In genomic region chr1:110048240-110048639, GRCh38 we compare ENCODE assay signal across 33 cellular contexts. TPM values are rescaled to one million over a fixed set of nuclear protein-coding genes. Genes with fewer than 3 reads are reported as not detected.
"Had no signal": no experiment of that assay in that cellular context is flagged by ENCODE, and none has a peak within 500 bp of the region (broad histone marks: within the 10 kb centered on the region; RNA-seq: fewer than 3 reads in every experiment).

No MANE protein-coding gene starts in this region.

- H3K27me3 ChIP-seq: esophagus squamous epithelium, heart right ventricle, sigmoid colon, tibial nerve had no signal

- ATAC-seq: activated CD4-positive, CD25-positive, alpha-beta regulatory T cell treated with anti-CD3 and anti-CD28 coated beads, Interleukin-2, amount 50 U/mL, for 24 hours; activated T-cell treated with anti-CD3 and anti-CD28 coated beads, Interleukin-2, amount 50 U/mL, for 4 hours; heart right ventricle; stimulated activated memory B cell treated with anti-CD40 and anti-IgM and Interleukin-4, amounts not matched to agents 10 μg/mL and 1 μg/mL and 100 μg/mL, for 72 hours; stimulated activated naive CD8-positive, alpha-beta T cell treated with anti-CD3 and anti-CD28 coated beads, Interleukin-15, amount 100 ng/mL, for 72 hours; T-cell had no signal

- H3K27ac Mint-ChIP-seq: activated naive CD8-positive, alpha-beta T cell; nephron; stimulated activated memory B cell treated with anti-CD40 and anti-IgM and Interleukin-4, amounts not matched to agents 10 μg/mL and 1 μg/mL and 100 μg/mL, for 72 hours; T-cell; T-helper 2 cell treated with Interferon-gamma antibody and Interleukin-4, amounts not matched to agents 5 μg/mL and 100 μg/mL, for 36 hours had no signal

- H3K4me3 ChIP-seq: esophagus squamous epithelium, heart right ventricle, left ventricle myocardium inferior, sigmoid colon, smooth muscle cell, tibial nerve had no signal

- H3K27me3 Mint-ChIP-seq: activated naive CD8-positive, alpha-beta T cell; stimulated activated memory B cell treated with anti-CD40 and anti-IgM and Interleukin-4, amounts not matched to agents 10 μg/mL and 1 μg/mL and 100 μg/mL, for 72 hours; stimulated activated naive CD8-positive, alpha-beta T cell treated with anti-CD3 and anti-CD28 coated beads, Interleukin-15, amount 100 ng/mL, for 72 hours; T-cell had no signal

- H3K4me3 Mint-ChIP-seq: activated naive CD8-positive, alpha-beta T cell; activated T-cell treated with anti-CD3 and anti-CD28 coated beads, Interleukin-2, amount 50 U/mL, for 4 hours; nephron; stimulated activated memory B cell treated with anti-CD40 and anti-IgM and Interleukin-4, amounts not matched to agents 10 μg/mL and 1 μg/mL and 100 μg/mL, for 72 hours; stimulated activated naive CD8-positive, alpha-beta T cell treated with anti-CD3 and anti-CD28 coated beads, Interleukin-15, amount 100 ng/mL, for 72 hours; T-cell; T-helper 2 cell treated with Interferon-gamma antibody and Interleukin-4, amounts not matched to agents 5 μg/mL and 100 μg/mL, for 36 hours had no signal

- DNase-seq: activated CD4-positive, alpha-beta T cell treated with anti-CD3 and anti-CD28 coated beads for 48 hours; activated CD4-positive, alpha-beta T cell treated with anti-CD3 and anti-CD28 coated beads, Interleukin-2, amount 50 U/mL, for 48 hours; activated CD8-positive, alpha-beta memory T cell treated with anti-CD3 and anti-CD28 coated beads, Interleukin-2, amount 50 U/mL, for 48 hours; activated naive CD4-positive, alpha-beta T cell treated with Interleukin-2 at 50 U/mL for 16 hours; activated T-cell treated with anti-CD3 and anti-CD28 coated beads, Interleukin-2, amount 50 U/mL, for 4 hours; dermis blood vessel endothelial cell; effector CD8-positive, alpha-beta T cell; esophagus squamous epithelium; heart right ventricle; left ventricle myocardium inferior; sigmoid colon; stimulated activated CD4-positive, alpha-beta T cell treated with anti-CD3 and anti-CD28 coated beads, Interleukin-1b, Interleukin-23, amount 100 ng/mL, for 48 hours; stimulated activated CD4-positive, alpha-beta T cell treated with anti-CD3 and anti-CD28 coated beads, Interleukin-4, amount 100 ng/mL, for 4 hours; stimulated activated CD8-positive, alpha-beta memory T cell treated with anti-CD3 and anti-CD28 coated beads, Interleukin-4, amount 100 ng/mL, for 48 hours; stimulated activated naive CD8-positive, alpha-beta T cell treated with anti-CD3 and anti-CD28 coated beads, Interleukin-15, amount 100 ng/mL, for 72 hours; T-cell had no signal

- H3K4me1 Mint-ChIP-seq: stimulated activated naive CD8-positive, alpha-beta T cell treated with anti-CD3 and anti-CD28 coated beads, Interleukin-15, amount 100 ng/mL, for 72 hours had no signal

- H3K27ac ChIP-seq: epithelial cell of prostate, esophagus squamous epithelium, heart right ventricle, left ventricle myocardium inferior, sigmoid colon had no signal

- H3K9me3 Mint-ChIP-seq: activated T-cell treated with anti-CD3 and anti-CD28 coated beads, Interleukin-2, amount 50 U/mL, for 4 hours; nephron; stimulated activated memory B cell treated with anti-CD40 and anti-IgM and Interleukin-4, amounts not matched to agents 10 μg/mL and 1 μg/mL and 100 μg/mL, for 72 hours; stimulated activated naive CD8-positive, alpha-beta T cell treated with anti-CD3 and anti-CD28 coated beads, Interleukin-15, amount 100 ng/mL, for 72 hours; T-cell; T-helper 2 cell treated with Interferon-gamma antibody and Interleukin-4, amounts not matched to agents 5 μg/mL and 100 μg/mL, for 36 hours had no signal

- H3K9me3 ChIP-seq: esophagus squamous epithelium, heart right ventricle, left ventricle myocardium inferior, sigmoid colon, tibial nerve had no signal

RNA-seq across cellular contexts. Expression of gene ALX3, which starts 22.2 kb away (rescaled TPM):
- total RNA-seq: activated CD8-positive, alpha-beta memory T cell treated with anti-CD3 and anti-CD28 coated beads for 36 hours; activated T-cell treated with anti-CD3 and anti-CD28 coated beads, Interleukin-2, amount 50 U/mL, for 4 hours; bronchial epithelial cell; dermis blood vessel endothelial cell; glomerular endothelial cell; heart right ventricle; kidney epithelial cell; left ventricle myocardium inferior; lung microvascular endothelial cell; mucosa of gallbladder; osteoblast; renal cortical epithelial cell; sigmoid colon; smooth muscle cell; T-cell; tibial nerve; ureter had no signal
